Comparison of ENCODE assay signal across 26 cellular contexts in the genomic region with DNA sequence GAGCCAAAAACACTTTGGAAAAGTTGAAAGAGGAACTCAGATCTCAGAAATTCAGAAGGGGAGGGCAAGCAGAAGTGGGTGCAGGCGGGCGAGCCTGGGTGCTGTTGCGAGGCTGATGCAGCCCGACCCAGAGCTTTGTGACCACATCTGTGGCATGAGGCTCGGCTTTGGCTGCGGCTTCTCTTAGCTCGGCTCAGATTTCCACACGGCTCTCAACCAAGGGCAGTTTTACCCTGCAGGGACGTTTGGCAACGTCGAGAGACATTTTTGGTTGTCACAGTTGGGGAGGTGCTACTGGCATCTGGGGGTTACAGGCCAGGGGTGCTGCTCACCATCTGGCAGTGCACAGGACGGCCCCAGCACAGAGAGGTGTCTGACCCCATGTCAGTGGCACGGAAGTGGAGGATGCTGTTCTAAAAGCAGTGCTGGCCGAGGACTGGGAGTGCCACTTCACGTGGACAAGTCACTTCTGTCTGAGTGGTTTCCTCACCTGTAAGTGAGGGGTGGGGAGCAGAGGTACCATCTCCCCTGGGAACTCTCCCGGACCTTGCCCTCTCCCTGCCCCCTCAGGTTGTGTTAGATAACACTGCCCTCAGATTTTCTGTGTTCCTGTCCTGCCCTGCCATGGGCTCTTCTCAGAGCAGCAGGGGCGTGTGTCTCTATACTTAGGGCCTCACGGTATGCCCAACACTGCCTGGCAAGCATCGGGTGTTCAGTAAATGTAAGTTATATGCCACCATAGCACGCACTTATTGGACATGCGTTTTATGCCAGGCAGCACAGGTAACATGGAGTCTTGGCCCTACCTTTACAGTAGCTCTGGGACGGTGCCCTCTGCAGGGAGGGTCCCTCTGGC. TPM values are rescaled to one million over a fixed set of nuclear protein-coding genes. Genes with fewer than 3 reads are reported as not detected.
DNase-seq lines count a peak whose midpoint lies in the region; ATAC-seq and TF ChIP-seq lines count a peak whose summit lies in the region.
"Had no signal": no experiment of that assay in that cellular context is flagged by ENCODE, and none has a peak within 500 bp of the region (broad histone marks: within the 10 kb centered on the region; RNA-seq: fewer than 3 reads in every experiment).

No MANE protein-coding gene starts in this region.

- intact Hi-C loops in tibial artery (cut with DNase I; ENCODE audit: low total_unique reads): no loop called here

- ATAC-seq in GM19035 (IDR thresholded peaks at IDR 0.05; ENCODE audit: unreplicated experiment): no peak
- ATAC-seq: HCT116 had no signal

- H3K27ac ChIP-seq in tibial artery: no peak overlapping the region
- H3K27ac ChIP-seq: breast epithelium, left ventricle myocardium inferior had no signal

- TF ChIP-seq CTCF in tibial artery (IDR thresholded peaks at IDR 0.05): no peak

- H3K36me3 ChIP-seq in tibial artery: no peaks in the 10 kb centered on the region
- H3K36me3 ChIP-seq: breast epithelium, left ventricle myocardium inferior had no signal

- no peaks in the 10 kb centered on the region for H3K27me3 ChIP-seq in tibial artery
- H3K27me3 ChIP-seq: breast epithelium had no signal

- no peaks in the 10 kb centered on the region for H3K4me1 ChIP-seq in tibial artery
- H3K4me1 ChIP-seq: breast epithelium, left ventricle myocardium inferior had no signal

- no peak overlapping the region for H3K4me3 ChIP-seq in tibial artery
- H3K4me3 ChIP-seq: breast epithelium, left ventricle myocardium inferior had no signal

- peaks cover 0 to 5% (median 0%) of the 10 kb centered on the region in 3 donors for H3K9me3 ChIP-seq in tibial artery
- H3K9me3 ChIP-seq: breast epithelium, SK-N-SH had no signal

- peak; percentile 49 for DNase-seq in activated CD8-positive, alpha-beta memory T cell treated with anti-CD3 and anti-CD28 coated beads for 24 hours
- DNase-seq in activated CD8-positive, alpha-beta memory T cell treated with anti-CD3 and anti-CD28 coated beads, Interleukin-2, amount 50 U/mL, for 4 hours: no peak
- DNase-seq in SKM-1 (lab: John Stamatoyannopoulos, UW; ENCODE audit: unreplicated experiment) (peak; percentile 66), mesenteric fat pad (ENCODE audit: low spot score) (peak; percentile 81), tibial artery (peak; percentile 18 to 51), T-helper 1 cell (no peak)
- DNase-seq in stimulated activated naive CD4-positive, alpha-beta T cell (lab: John Stamatoyannopoulos, UW): no peak
- DNase-seq: activated CD4-positive, alpha-beta T cell treated with anti-CD3 and anti-CD28 coated beads, Interleukin-2, amount 50 U/mL, for 48 hours; activated CD4-positive, CD25-positive, alpha-beta regulatory T cell; activated naive CD4-positive, alpha-beta T cell treated with Interleukin-2 at 50 U/mL for 16 hours; amniotic stem cell; cortex of kidney; DMS53; GDM1; left ventricle myocardium inferior; NCI-H1417 treated with DMSO at 0.1 percent for 48 hours; NCI-H446 treated with DMSO at 0.1 percent for 48 hours; SK-N-SH; small intestine; stimulated activated CD4-positive, alpha-beta T cell treated with anti-CD3 and anti-CD28 coated beads, Interleukin-2, amount 100 ng/mL, for 48 hours; stimulated activated naive CD4-positive, alpha-beta T cell treated with Interleukin-2 at 50 U/mL for 16 hours; T1000 had no signal

RNA-seq across cellular contexts. Expression of gene FAHD2A, which starts 48.7 kb away (rescaled TPM):
- 18.5 TPM for total RNA-seq in mesenteric fat pad

RNA-seq across cellular contexts. Expression of gene KCNIP3, which starts 56.7 kb away (rescaled TPM):
- total RNA-seq in mesenteric fat pad: 3.8 TPM
- total RNA-seq: B cell had no signal

Comparison
In these comparisons a context has a peak if more than half of its experiments do, and no peak if none do; other contexts are left out.
1. DNase-seq: peak in activated CD8-positive, alpha-beta memory T cell treated with anti-CD3 and anti-CD28 coated beads for 24 hours (single experiment), SKM-1 (single experiment), mesenteric fat pad (single experiment) and tibial artery (2 of 2); none in activated CD8-positive, alpha-beta memory T cell treated with anti-CD3 and anti-CD28 coated beads, Interleukin-2, amount 50 U/mL, for 4 hours (single experiment), T-helper 1 cell (0 of 5) and stimulated activated naive CD4-positive, alpha-beta T cell (0 of 6).